In genomic region chr17:7806592-7806991, GRCh38 we compare ENCODE assay signal across 21 cellular contexts. TPM values are rescaled to one million over a fixed set of nuclear protein-coding genes. Genes with fewer than 3 reads are reported as not detected.
A peak's percentile ranks its signal among the peaks of the same experiment; 100 is the strongest.
DNase-seq lines count a peak whose midpoint lies in the region; ATAC-seq, FAIRE-seq and TF ChIP-seq lines count a peak whose summit lies in the region.
"Had no signal": no experiment of that assay in that cellular context is flagged by ENCODE, and none has a peak within 500 bp of the region (broad histone marks: within the 10 kb centered on the region; RNA-seq: fewer than 3 reads in every experiment).

No MANE protein-coding gene starts in this region.

- dilution Hi-C loops in keratinocyte (cut with MboI; ENCODE audit: extremely low pct_ligation_motif_present, low sequenced_read_pairs): no loop called here

- no peak overlapping the region for H3K9ac ChIP-seq in keratinocyte (ENCODE audit: control insufficient read depth, extremely low read depth, insufficient read depth, low read length)

- H3K79me2 ChIP-seq in keratinocyte (ENCODE audit: control insufficient read depth, insufficient read depth, low read length): no peaks in the 10 kb centered on the region

- ATAC-seq in HG03520 (IDR thresholded peaks at IDR 0.05; ENCODE audit: unreplicated experiment): no peak
- no peak for ATAC-seq in HG02798 (IDR thresholded peaks at IDR 0.05; ENCODE audit: poor library complexity, unreplicated experiment)
- ATAC-seq: HCT116, Panc1 had no signal

- no peak overlapping the region for H2AFZ ChIP-seq in keratinocyte (ENCODE audit: control insufficient read depth, low read length)

- H3K27me3 ChIP-seq in keratinocyte (ENCODE audit: control insufficient read depth, extremely low read depth, insufficient read depth, low read length): no peaks in the 10 kb centered on the region
- H3K27me3 ChIP-seq: SJCRH30 had no signal

- no peak overlapping the region for H3K4me3 ChIP-seq in keratinocyte (ENCODE audit: control insufficient read depth in 2 of 3, extremely low read depth in 1 of 3, insufficient read depth in 2 of 3, low read depth in 1 of 3, low read length in 3 of 3)
- H3K4me3 ChIP-seq: SJCRH30 had no signal

- H3K36me3 ChIP-seq in keratinocyte (ENCODE audit: control insufficient read depth in 2 of 2, extremely low read depth in 1 of 2, insufficient read depth in 2 of 2, low read length in 2 of 2): no peaks in the 10 kb centered on the region
- H3K36me3 ChIP-seq: SJCRH30 had no signal

- no peak overlapping the region for H3K4me2 ChIP-seq in keratinocyte (ENCODE audit: control insufficient read depth, extremely low read depth, insufficient read depth, low read depth, low read length)

- no peak for TF ChIP-seq CTCF in keratinocyte (optimal IDR thresholded peaks at IDR 0.05 in 1 of 3, IDR thresholded peaks at IDR 0.05 in 1 of 3, conservative IDR thresholded peaks at IDR 0.05 in 1 of 3; ENCODE audit: extremely low read depth in 1 of 3, insufficient read depth in 2 of 3, low read length in 3 of 3)

- H3K4me1 ChIP-seq in keratinocyte (ENCODE audit: control insufficient read depth, extremely low read depth, insufficient read depth, low read length): peaks cover 20% of the 10 kb centered on the region
- H3K4me1 ChIP-seq: SJCRH30 had no signal

- intact Hi-C loops in posterior vena cava (cut with DNase I): no loop called here

- DNase-seq in Ammon's horn (ENCODE audit: low spot score) (peak; percentile 17), MV-4-11 (lab: John Stamatoyannopoulos, UW) (peak; percentile 81), keratinocyte (ENCODE audit: low read depth, low spot score) (no peak), posterior vena cava (ENCODE audit: low spot score) (peak; percentile 20), NCI-H82 treated with DMSO at 0.1 percent for 48 hours (lab: John Stamatoyannopoulos, UW; ENCODE audit: unreplicated experiment) (no peak)
- no peak for DNase-seq in activated T-cell treated with anti-CD3 and anti-CD28 coated beads, Interleukin-2, amount 50 U/mL, for 1 hour
- DNase-seq: CD4-positive, alpha-beta memory T cell; EL; GOT3; NCI-H1417 treated with DMSO at 0.1 percent for 48 hours; NCI-H187 treated with DMSO at 0.1 percent for 48 hours; NCI-H226; NCI-H524; NCI-H82; SJCRH30 had no signal

- H3K9me3 ChIP-seq in keratinocyte (ENCODE audit: control insufficient read depth, low read depth, low read length): no peaks in the 10 kb centered on the region
- H3K9me3 ChIP-seq: SJCRH30 had no signal

- FAIRE-seq in keratinocyte (lab: Jason Lieb, UNC): peak; percentile 32
- FAIRE-seq: A204.1, GM12891 had no signal

- H3K9me1 ChIP-seq in keratinocyte (ENCODE audit: control insufficient read depth, extremely low read depth, insufficient read depth, low read length): no peaks in the 10 kb centered on the region

- H3K27ac ChIP-seq in keratinocyte (ENCODE audit: control insufficient read depth, insufficient read depth, low read length): no peak overlapping the region
- H3K27ac ChIP-seq: SJCRH30 had no signal

- no peaks in the 10 kb centered on the region for H4K20me1 ChIP-seq in keratinocyte (ENCODE audit: control insufficient read depth, extremely low read depth, insufficient read depth, low read length)

RNA-seq across cellular contexts. Expression of gene KDM6B, which starts 27.4 kb away (rescaled TPM):
- 1.0 to 1.6 TPM (median 1.4 TPM) in 3 replicates for polyA plus RNA-seq in keratinocyte
- 8.2 TPM for polyA plus RNA-seq in keratinocyte (2011; ENCODE audit: low read depth)
- polyA plus RNA-seq in keratinocyte (2011; cell fraction: cytosol; rRNA removed): 1.0 and 1.6 TPM in 2 replicates
- 11.7 and 18.0 TPM in 2 replicates for polyA plus RNA-seq in keratinocyte (2011; cell fraction: nucleus; rRNA removed)
- 9.1 and 12.5 TPM in 2 replicates for polyA plus RNA-seq in keratinocyte (2012; ENCODE audit: low replicate concordance)
- polyA minus RNA-seq in keratinocyte: 2.3 to 8.4 TPM (median 5.9 TPM) in 3 replicates
- polyA minus RNA-seq in keratinocyte (2011; cell fraction: cytosol; rRNA and poly(A)+ RNA removed): 4.0 TPM
- 18.1 and 23.6 TPM in 2 replicates for polyA minus RNA-seq in keratinocyte (2011; cell fraction: nucleus; rRNA and poly(A)+ RNA removed)
- total RNA-seq in posterior vena cava: 10 to 100 TPM; 21.0 to 29.0 TPM

RNA-seq across cellular contexts. Expression of gene TMEM88, which starts 48.3 kb away (rescaled TPM):
- polyA plus RNA-seq in keratinocyte: 0.14 to 0.45 TPM (median 0.24 TPM) in 3 replicates
- not detected for polyA plus RNA-seq in keratinocyte (2011; ENCODE audit: low read depth)
- 0.09 and 0.16 TPM in 2 replicates for polyA plus RNA-seq in keratinocyte (2011; cell fraction: cytosol; rRNA removed)
- polyA plus RNA-seq in keratinocyte (2011; cell fraction: nucleus; rRNA removed): 2.1 and 3.6 TPM in 2 replicates
- 0.36 and 1.5 TPM in 2 replicates for polyA plus RNA-seq in keratinocyte (2012; ENCODE audit: low replicate concordance)
- not detected in 3 replicates for polyA minus RNA-seq in keratinocyte
- not detected for polyA minus RNA-seq in keratinocyte (2011; cell fraction: cytosol; rRNA and poly(A)+ RNA removed)
- 2.6 TPM in 1 of 2 replicates, not detected in the other for polyA minus RNA-seq in keratinocyte (2011; cell fraction: nucleus; rRNA and poly(A)+ RNA removed)
- 10 to 100 TPM; 17.5 to 26.1 TPM for total RNA-seq in posterior vena cava
- polyA plus RNA-seq: CD4-positive, alpha-beta memory T cell had no signal

RNA-seq across cellular contexts. Expression of gene NAA38, which starts 50.8 kb away (rescaled TPM):
- 41.0 to 130 TPM (median 70.9 TPM) in 3 replicates for polyA plus RNA-seq in keratinocyte
- polyA plus RNA-seq in keratinocyte (2011; ENCODE audit: low read depth): 31.0 TPM
- 30.0 and 56.4 TPM in 2 replicates for polyA plus RNA-seq in keratinocyte (2011; cell fraction: cytosol; rRNA removed)
- polyA plus RNA-seq in keratinocyte (2011; cell fraction: nucleus; rRNA removed): 21.9 and 22.5 TPM in 2 replicates
- 51.7 and 115 TPM in 2 replicates for polyA plus RNA-seq in keratinocyte (2012; ENCODE audit: low replicate concordance)
- 11.5 to 53.1 TPM (median 28.6 TPM) in 3 replicates for polyA minus RNA-seq in keratinocyte
- polyA minus RNA-seq in keratinocyte (2011; cell fraction: cytosol; rRNA and poly(A)+ RNA removed): 221 TPM
- 8.3 and 23.7 TPM in 2 replicates for polyA minus RNA-seq in keratinocyte (2011; cell fraction: nucleus; rRNA and poly(A)+ RNA removed)
- total RNA-seq in posterior vena cava: 10 to 100 TPM; 65.2 to 79.7 TPM

RNA-seq across cellular contexts. Expression of gene CYB5D1, which starts 51.2 kb away (rescaled TPM):
- polyA plus RNA-seq in keratinocyte: 9.0 to 14.8 TPM (median 12.4 TPM) in 3 replicates
- polyA plus RNA-seq in keratinocyte (2011; ENCODE audit: low read depth): 3.5 TPM
- polyA plus RNA-seq in keratinocyte (2011; cell fraction: cytosol; rRNA removed): 7.8 and 10.9 TPM in 2 replicates
- polyA plus RNA-seq in keratinocyte (2011; cell fraction: nucleus; rRNA removed): 15.4 and 19.2 TPM in 2 replicates
- 6.5 and 9.8 TPM in 2 replicates for polyA plus RNA-seq in keratinocyte (2012; ENCODE audit: low replicate concordance)
- 6.2 to 12.7 TPM (median 6.7 TPM) in 3 replicates for polyA minus RNA-seq in keratinocyte
- 9.8 TPM for polyA minus RNA-seq in keratinocyte (2011; cell fraction: cytosol; rRNA and poly(A)+ RNA removed)
- polyA minus RNA-seq in keratinocyte (2011; cell fraction: nucleus; rRNA and poly(A)+ RNA removed): 5.5 and 9.0 TPM in 2 replicates
- total RNA-seq in posterior vena cava: 1 to 10 TPM; 8.9 TPM

Comparison
In these comparisons a context has a peak if more than half of its experiments do, and no peak if none do; other contexts are left out.
1. DNase-seq: peak in Ammon's horn (single experiment), MV-4-11 (single experiment) and posterior vena cava (single experiment); none in keratinocyte (single experiment), activated T-cell treated with anti-CD3 and anti-CD28 coated beads, Interleukin-2, amount 50 U/mL, for 1 hour (single experiment) and NCI-H82 treated with DMSO at 0.1 percent for 48 hours (single experiment).